In the genomic region with DNA sequence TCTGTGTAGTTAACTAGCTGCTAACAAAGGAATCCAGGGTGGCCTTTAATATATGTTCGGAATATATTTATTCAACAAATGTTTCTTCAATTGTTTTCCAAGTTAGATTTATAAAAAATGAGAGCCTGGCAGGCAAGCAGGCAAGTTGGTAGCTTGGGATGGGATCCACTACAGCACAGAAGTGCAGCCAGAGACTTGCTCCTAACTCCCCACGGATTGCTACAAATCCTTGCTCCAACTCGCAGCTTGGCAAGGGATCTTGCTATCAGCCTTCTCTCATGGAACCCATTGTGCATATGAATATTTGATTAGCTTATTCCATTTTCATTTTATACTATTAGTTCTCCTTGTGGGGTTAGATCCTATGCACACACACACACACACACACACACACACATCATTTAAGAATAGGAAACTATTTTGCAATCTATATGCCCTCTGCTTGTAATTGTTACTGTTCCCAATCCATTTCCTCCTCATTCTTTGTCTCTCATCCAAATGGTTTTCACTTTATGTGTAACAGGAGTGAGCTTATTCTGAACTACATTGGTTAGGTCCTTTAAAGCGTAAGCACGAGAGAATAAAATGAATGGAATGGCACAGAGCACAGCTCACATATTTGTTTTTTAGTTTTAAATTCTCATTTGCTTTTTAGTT, we compare ENCODE assay signal across 23 cellular contexts.
"Had no signal": no experiment of that assay in that cellular context is flagged by ENCODE, and none has a peak within 500 bp of the region (broad histone marks: within the 10 kb centered on the region; RNA-seq: fewer than 3 reads in every experiment).

No MANE protein-coding gene starts in this region.

- DNase-seq: activated B cell treated with CpG ODN at 0.5 μM for 24 hours; activated CD4-positive, alpha-beta T cell treated with anti-CD3 and anti-CD28 coated beads for 1 hour; activated CD4-positive, alpha-beta T cell treated with anti-CD3 and anti-CD28 coated beads, Interleukin-2, amount 10 ng/mL, durations not matched to agents 24 days and 14 days; activated CD4-positive, alpha-beta T cell treated with anti-CD3 and anti-CD28 coated beads, Interleukin-2, amount 50 U/mL, for 48 hours; activated CD8-positive, alpha-beta memory T cell treated with anti-CD3 and anti-CD28 coated beads, Interleukin-2, amount 10 ng/mL, durations not matched to agents 7 days and 5 days; activated effector memory CD4-positive, alpha-beta T cell treated with anti-CD3 and anti-CD28 coated beads, Interleukin-2, amount 50 U/mL, for 16 hours; activated naive CD4-positive, alpha-beta T cell treated with Interleukin-2 at 50 U/mL for 16 hours; activated naive CD8-positive, alpha-beta T cell treated with anti-CD3 and anti-CD28 coated beads, Interleukin-2, amount 50 U/mL, for 24 hours; activated T-cell treated with anti-CD3 and anti-CD28 coated beads, Interleukin-2, amount 50 U/mL, for 4 hours; amygdala; KG1; NCI-H1092 treated with DMSO at 0.1 percent for 48 hours; NCI-H1417 treated with DMSO at 0.1 percent for 48 hours; NCI-H1694 treated with DMSO at 0.1 percent for 48 hours; NCI-H2029 treated with DMSO at 0.1 percent for 48 hours; NCI-H510A; NCI-H526 treated with DMSO at 0.1 percent for 48 hours; NCI-H82; NK-92 treated with Interleukin-12 subunit alpha and Interleukin-12 subunit beta, amount 100 ng/mL, for 24 hours; SIG-M5; T-helper 17 cell; T-helper 9 cell had no signal

- ATAC-seq: activated CD8-positive, alpha-beta memory T cell treated with anti-CD3 and anti-CD28 coated beads, Interleukin-2, amount 10 ng/mL, durations not matched to agents 7 days and 5 days; activated naive CD4-positive, alpha-beta T cell treated with anti-CD3 and anti-CD28 coated beads, Interleukin-2, amount 50 U/mL, for 72 hours; activated naive CD8-positive, alpha-beta T cell treated with anti-CD3 and anti-CD28 coated beads, Interleukin-2, amount 50 U/mL, for 24 hours; activated T-cell treated with anti-CD3 and anti-CD28 coated beads, Interleukin-2, amount 50 U/mL, for 4 hours; T-helper 17 cell had no signal
